16 cellular contexts compared by ENCODE assay signal in the genomic region with DNA sequence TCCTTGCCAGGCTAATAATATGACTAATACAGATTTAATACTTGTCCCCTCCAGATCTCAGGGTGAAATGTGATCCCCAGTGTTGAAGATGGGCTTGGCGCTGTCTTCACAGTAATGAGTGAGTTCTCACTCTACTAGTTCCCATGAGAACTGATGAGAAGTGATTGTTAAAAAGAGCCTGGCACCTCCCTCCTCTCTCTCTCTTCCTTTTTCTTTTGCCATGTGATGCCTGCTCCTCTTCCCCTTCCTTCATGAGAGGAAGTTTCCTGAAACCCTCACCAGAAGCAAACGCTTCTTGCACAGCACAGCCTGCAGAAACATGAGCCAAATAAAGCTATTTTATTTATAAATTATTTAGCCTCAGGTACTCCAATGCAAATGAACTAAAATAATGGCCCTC.
"Had no signal": no experiment of that assay in that cellular context is flagged by ENCODE, and none has a peak within 500 bp of the region (broad histone marks: within the 10 kb centered on the region; RNA-seq: fewer than 3 reads in every experiment).

No MANE protein-coding gene starts in this region.

- DNase-seq: activated CD4-positive, alpha-beta T cell treated with anti-CD3 and anti-CD28 coated beads, Interleukin-2, amount 10 ng/mL, durations not matched to agents 7 days and 5 days; amniotic stem cell; cortex of kidney; effector CD8-positive, alpha-beta T cell; midbrain; retina; stimulated activated CD4-positive, alpha-beta T cell treated with anti-CD3 and anti-CD28 coated beads, Interleukin-4, amount 100 ng/mL, for 1 hour; upper lobe of left lung had no signal

- ATAC-seq: gastroesophageal sphincter, WTC11 had no signal

- H3K36me3 ChIP-seq: gastroesophageal sphincter, upper lobe of left lung had no signal

- H3K4me3 ChIP-seq: gastroesophageal sphincter, upper lobe of left lung had no signal

- H3K9ac ChIP-seq: parathyroid adenoma had no signal

- H3K36me3 Mint-ChIP-seq: activated naive CD4-positive, alpha-beta T cell treated with anti-CD3 and anti-CD28 coated beads, Interleukin-2, amount 50 U/mL, for 24 hours had no signal

- H3K27me3 Mint-ChIP-seq: brain; central memory CD8-positive, alpha-beta T cell; stimulated activated naive CD8-positive, alpha-beta T cell treated with anti-CD3 and anti-CD28 coated beads, Interleukin-15, Interleukin-2, amounts not matched to agents 100 ng/mL and 50 ng/mL, for 24 hours had no signal

- H2AFZ ChIP-seq: parathyroid adenoma had no signal

- H3K27ac Mint-ChIP-seq: activated CD4-positive, alpha-beta T cell treated with anti-CD3 and anti-CD28 coated beads, Interleukin-2, amount 10 ng/mL, durations not matched to agents 7 days and 5 days; activated naive CD4-positive, alpha-beta T cell treated with anti-CD3 and anti-CD28 coated beads, Interleukin-2, amount 50 U/mL, for 24 hours; activated T-helper 2 cell treated with anti-CD3 and anti-CD28 coated beads, Interferon-gamma antibody, Interleukin-2, Interleukin-4, amounts not matched to agents 10 μg/mL and 5 μg/mL and 100 μg/mL, durations not matched to agents 14 hours and 24 hours and 36 hours; brain; stimulated activated naive CD8-positive, alpha-beta T cell treated with anti-CD3 and anti-CD28 coated beads, Interleukin-15, Interleukin-2, amounts not matched to agents 100 ng/mL and 50 ng/mL, for 24 hours; WTC11 had no signal

- H3K27ac ChIP-seq: gastroesophageal sphincter, parathyroid adenoma, upper lobe of left lung had no signal

- H3K9me3 Mint-ChIP-seq: activated CD4-positive, alpha-beta T cell treated with anti-CD3 and anti-CD28 coated beads, Interleukin-2, amount 10 ng/mL, durations not matched to agents 7 days and 5 days; activated naive CD4-positive, alpha-beta T cell treated with anti-CD3 and anti-CD28 coated beads, Interleukin-2, amount 50 U/mL, for 24 hours; activated T-helper 2 cell treated with anti-CD3 and anti-CD28 coated beads, Interferon-gamma antibody, Interleukin-2, Interleukin-4, amounts not matched to agents 10 μg/mL and 5 μg/mL and 100 μg/mL, durations not matched to agents 14 hours and 24 hours and 36 hours; brain; central memory CD8-positive, alpha-beta T cell; stimulated activated naive CD8-positive, alpha-beta T cell treated with anti-CD3 and anti-CD28 coated beads, Interleukin-15, Interleukin-2, amounts not matched to agents 100 ng/mL and 50 ng/mL, for 24 hours; WTC11 had no signal

- H3K79me2 ChIP-seq: parathyroid adenoma had no signal

- H3K4me1 Mint-ChIP-seq: activated CD4-positive, alpha-beta T cell treated with anti-CD3 and anti-CD28 coated beads, Interleukin-2, amount 10 ng/mL, durations not matched to agents 7 days and 5 days; activated naive CD4-positive, alpha-beta T cell treated with anti-CD3 and anti-CD28 coated beads, Interleukin-2, amount 50 U/mL, for 24 hours; brain; central memory CD8-positive, alpha-beta T cell; WTC11 had no signal

- H3K4me3 Mint-ChIP-seq: activated CD4-positive, alpha-beta T cell treated with anti-CD3 and anti-CD28 coated beads, Interleukin-2, amount 10 ng/mL, durations not matched to agents 7 days and 5 days; activated naive CD4-positive, alpha-beta T cell treated with anti-CD3 and anti-CD28 coated beads, Interleukin-2, amount 50 U/mL, for 24 hours; brain; central memory CD8-positive, alpha-beta T cell; stimulated activated naive CD8-positive, alpha-beta T cell treated with anti-CD3 and anti-CD28 coated beads, Interleukin-15, Interleukin-2, amounts not matched to agents 100 ng/mL and 50 ng/mL, for 24 hours; WTC11 had no signal

- H3K27me3 ChIP-seq: gastroesophageal sphincter, upper lobe of left lung had no signal

- H3K4me1 ChIP-seq: gastroesophageal sphincter, parathyroid adenoma, upper lobe of left lung had no signal

- H3K9me3 ChIP-seq: gastroesophageal sphincter, upper lobe of left lung had no signal
